Comparison of ENCODE assay signal across 8 cellular contexts in genomic region chr1:111990878-111991760, GRCh38. TPM values are rescaled to one million over a fixed set of nuclear protein-coding genes. Genes with fewer than 3 reads are reported as not detected.
DNase-seq lines count a peak whose midpoint lies in the region; TF ChIP-seq lines count a peak whose summit lies in the region.

No MANE protein-coding gene starts in this region.

- no peaks in the 10 kb centered on the region for H3K36me3 ChIP-seq in HUES64 (ENCODE audit: insufficient read depth, low read length)
- H3K36me3 ChIP-seq in endocrine pancreas (ENCODE audit: control insufficient read depth, insufficient read depth, low read length), result no peaks in the 10 kb centered on the region
- H3K36me3 ChIP-seq in testis (ENCODE audit: low read depth, missing control alignments), result no peaks in the 10 kb centered on the region

- intact Hi-C loops in testis (cut with DNase I; ENCODE audit: low total_unique reads), result no loop called here

- no peak for TF ChIP-seq POLR2A in testis (IDR thresholded peaks at IDR 0.05)

- H3K9me3 ChIP-seq in HUES64 (ENCODE audit: insufficient read depth, low read depth, low read length), result no peaks in the 10 kb centered on the region
- H3K9me3 ChIP-seq in endocrine pancreas (ENCODE audit: control insufficient read depth, low read length), result no peaks in the 10 kb centered on the region
- no peaks in the 10 kb centered on the region for H3K9me3 ChIP-seq in testis

- TF ChIP-seq CTCF in testis (IDR thresholded peaks at IDR 0.05), result peak in 1 of 3 experiments; percentile 15

- H3K9ac ChIP-seq in HUES64 (ENCODE audit: low read depth, low read length) (no peak overlapping the region), endocrine pancreas (ENCODE audit: control insufficient read depth, insufficient read depth, low read length) (peak overlapping the region; percentile 87)

- WGBS in HUES64, result 2% methylated on average over 37 of the region's 37 CpGs
- WGBS in testis, 2 donors, result 2 to 4% methylated on average over 11 to 37 of the region's 37 CpGs

- H3K4me1 ChIP-seq in HUES64 (ENCODE audit: insufficient read depth, low read length) (peaks cover 18% of the 10 kb centered on the region), endocrine pancreas (ENCODE audit: control insufficient read depth, insufficient read depth, low read length) (no peaks in the 10 kb centered on the region), testis (peaks cover 20% of the 10 kb centered on the region)

- H3K27ac ChIP-seq in HUES64 (ENCODE audit: low read depth, low read length) (no peak overlapping the region), testis (no peak overlapping the region)

- peaks cover 69% of the 10 kb centered on the region for H3K27me3 ChIP-seq in HUES64 (ENCODE audit: insufficient read depth, low read length)
- no peaks in the 10 kb centered on the region for H3K27me3 ChIP-seq in endocrine pancreas (ENCODE audit: control insufficient read depth, insufficient read depth, low read length)
- H3K27me3 ChIP-seq in testis, result no peaks in the 10 kb centered on the region

- DNase-seq in COR-L47 (lab: John Stamatoyannopoulos, UW), result peak; percentile 85
- DNase-seq in OCI-M1 (lab: John Stamatoyannopoulos, UW), result peak; percentile 14
- DNase-seq in lung microvascular endothelial cell (ENCODE audit: low read depth in 2 of 2), result peak; percentile 6 to 39
- peak; percentile 79 for DNase-seq in testis
- no peak for DNase-seq in T-helper 9 cell
- DNase-seq in amniotic stem cell (lab: John Stamatoyannopoulos, UW), result no peak

- H3K4me3 ChIP-seq in HUES64 (ENCODE audit: low read length) (peak overlapping the region; percentile 42), endocrine pancreas (ENCODE audit: control insufficient read depth, insufficient read depth, low read length) (peak overlapping the region; percentile 67), testis (peak overlapping the region; percentile 64 to 65)

RNA-seq across cellular contexts. Expression of gene KCND3, which starts 1.7 kb away (rescaled TPM):
- polyA plus RNA-seq in HUES64 (2013, experiment 1 of 2), result 0.25 TPM
- 0.13 TPM for polyA plus RNA-seq in HUES64 (2013, experiment 2 of 2)
- 0.20 and 0.44 TPM in 2 replicates for total RNA-seq in lung microvascular endothelial cell
- total RNA-seq in testis, result 1 to 10 TPM; 6.0 to 6.6 TPM
- 5.5 TPM for polyA plus RNA-seq in testis (ENCODE audit: insufficient read depth, low read depth, low replicate concordance)

Comparison
In these comparisons a context has a peak if more than half of its experiments do, and no peak if none do; other contexts are left out.
1. DNase-seq: peak in COR-L47 (single experiment), OCI-M1 (single experiment), lung microvascular endothelial cell (2 of 2) and testis (single experiment); none in T-helper 9 cell (single experiment) and amniotic stem cell (single experiment).
2. Peak in every context shown above with its lines, with median percentiles within 50 percentile points of each other: H3K4me3 ChIP-seq.